31 cellular contexts compared by ENCODE assay signal in the genomic region with DNA sequence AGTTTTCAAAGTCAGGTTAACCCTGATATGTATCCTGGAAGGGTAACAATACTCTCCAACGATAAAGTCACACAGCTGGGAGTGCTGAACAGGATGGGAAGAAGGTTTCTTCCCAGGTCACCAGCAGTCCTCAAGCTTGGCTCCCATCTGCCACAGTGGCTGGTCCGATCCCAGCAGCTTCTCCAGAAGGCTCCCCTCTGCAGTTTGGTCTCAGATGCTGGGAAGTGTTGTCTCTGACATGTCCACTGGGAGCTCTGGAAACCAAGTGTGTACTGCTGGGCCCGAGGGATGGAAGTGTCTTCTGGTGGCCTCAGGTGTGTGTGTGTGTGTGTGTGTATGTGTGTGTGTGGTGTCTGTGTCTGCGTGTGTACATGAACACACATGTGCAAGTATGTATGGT. TPM values are rescaled to one million over a fixed set of nuclear protein-coding genes. Genes with fewer than 3 reads are reported as not detected.
"Had no signal": no experiment of that assay in that cellular context is flagged by ENCODE, and none has a peak within 500 bp of the region (broad histone marks: within the 10 kb centered on the region; RNA-seq: fewer than 3 reads in every experiment).

No MANE protein-coding gene starts in this region.

- H3K4me3 ChIP-seq: ascending aorta, breast epithelium, cardiac muscle cell, coronary artery, dorsolateral prefrontal cortex, esophagus muscularis mucosa, gastrocnemius medialis, heart left ventricle had no signal

- H3K4me1 ChIP-seq: ascending aorta, breast epithelium, esophagus muscularis mucosa, foreskin keratinocyte, gastrocnemius medialis, heart left ventricle had no signal

- ATAC-seq: activated CD4-positive, CD25-positive, alpha-beta regulatory T cell treated with anti-CD3 and anti-CD28 coated beads, Interleukin-2, amount 50 U/mL, for 24 hours; activated CD8-positive, alpha-beta T cell treated with anti-CD3 and anti-CD28 coated beads for 36 hours; activated naive CD4-positive, alpha-beta T cell treated with anti-CD3 and anti-CD28 coated beads, Interleukin-2, amount 50 U/mL, for 72 hours; activated T-cell treated with anti-CD3 and anti-CD28 coated beads, Interleukin-2, amount 50 U/mL, for 4 hours; activated T-helper 17 cell treated with anti-CD3 and anti-CD28 coated beads, Interleukin-2, amount 50 U/mL, for 72 hours; effector memory CD8-positive, alpha-beta T cell; foreskin keratinocyte; gastrocnemius medialis; heart left ventricle; T-helper 17 cell had no signal

- DNase-seq: activated B cell treated with CpG ODN at 0.5 μM for 24 hours; activated CD4-positive, alpha-beta T cell treated with anti-CD3 and anti-CD28 coated beads for 48 hours; activated CD4-positive, alpha-beta T cell treated with anti-CD3 and anti-CD28 coated beads, Interleukin-2, amount 50 U/mL, for 1 hour; activated CD4-positive, alpha-beta T cell treated with anti-CD3 and anti-CD28 coated beads, Interleukin-2, amount 50 U/mL, for 48 hours; activated CD8-positive, alpha-beta memory T cell treated with anti-CD3 and anti-CD28 coated beads for 24 hours; activated CD8-positive, alpha-beta T cell treated with anti-CD3 and anti-CD28 coated beads for 36 hours; activated gamma-delta T cell; activated naive CD4-positive, alpha-beta T cell; activated naive CD4-positive, alpha-beta T cell treated with anti-CD3 and anti-CD28 coated beads, Interleukin-2, amount 10 ng/mL, durations not matched to agents 7 days and 5 days; activated naive CD8-positive, alpha-beta T cell treated with anti-CD3 and anti-CD28 coated beads, Interleukin-2, amount 10 ng/mL, durations not matched to agents 7 days and 5 days; activated T-cell treated with anti-CD3 and anti-CD28 coated beads, Interleukin-2, amount 50 U/mL, for 4 hours; central memory CD4-positive, alpha-beta T cell; cerebellar nuclear complex; dorsolateral prefrontal cortex; effector memory CD8-positive, alpha-beta T cell; erythroblast; foreskin keratinocyte; gastrocnemius medialis; glutamatergic neuron; heart left ventricle; T-helper 17 cell; T1000; WERI-Rb-1 had no signal

- H3K27ac ChIP-seq: ascending aorta, breast epithelium, cardiac muscle cell, coronary artery, dorsolateral prefrontal cortex, esophagus muscularis mucosa, foreskin keratinocyte, gastrocnemius medialis, heart left ventricle, WERI-Rb-1 had no signal

- H3K9me3 ChIP-seq: ascending aorta, breast epithelium, esophagus muscularis mucosa, gastrocnemius medialis, heart left ventricle had no signal

- H3K36me3 ChIP-seq: ascending aorta, breast epithelium, cardiac muscle cell, esophagus muscularis mucosa, gastrocnemius medialis, heart left ventricle had no signal

- H3K27me3 ChIP-seq: ascending aorta had no signal

RNA-seq across cellular contexts. Expression of a gene that starts 22.5 kb away (rescaled TPM):
- total RNA-seq: activated B cell treated with CpG ODN at 0.5 μM for 24 hours; activated CD8-positive, alpha-beta T cell treated with anti-CD3 and anti-CD28 coated beads for 36 hours; activated naive CD4-positive, alpha-beta T cell treated with anti-CD3 and anti-CD28 coated beads, Interleukin-2, amount 50 U/mL, for 72 hours; activated naive CD8-positive, alpha-beta T cell treated with anti-CD3 and anti-CD28 coated beads, Interleukin-2, amount 10 ng/mL, durations not matched to agents 7 days and 5 days; activated T-cell treated with anti-CD3 and anti-CD28 coated beads, Interleukin-2, amount 50 U/mL, for 4 hours; activated T-helper 17 cell treated with anti-CD3 and anti-CD28 coated beads, Interleukin-2, amount 50 U/mL, for 72 hours; ascending aorta; foreskin keratinocyte; T-helper 17 cell had no signal
- polyA plus RNA-seq: foreskin keratinocyte, heart left ventricle had no signal

RNA-seq across cellular contexts. Expression of a gene that starts 55.4 kb away (rescaled TPM):
- total RNA-seq: activated B cell treated with CpG ODN at 0.5 μM for 24 hours; activated CD8-positive, alpha-beta T cell treated with anti-CD3 and anti-CD28 coated beads for 36 hours; activated naive CD4-positive, alpha-beta T cell treated with anti-CD3 and anti-CD28 coated beads, Interleukin-2, amount 50 U/mL, for 72 hours; activated T-cell treated with anti-CD3 and anti-CD28 coated beads, Interleukin-2, amount 50 U/mL, for 4 hours; T-helper 17 cell had no signal
